8 cellular contexts compared by ENCODE assay signal in the genomic region with DNA sequence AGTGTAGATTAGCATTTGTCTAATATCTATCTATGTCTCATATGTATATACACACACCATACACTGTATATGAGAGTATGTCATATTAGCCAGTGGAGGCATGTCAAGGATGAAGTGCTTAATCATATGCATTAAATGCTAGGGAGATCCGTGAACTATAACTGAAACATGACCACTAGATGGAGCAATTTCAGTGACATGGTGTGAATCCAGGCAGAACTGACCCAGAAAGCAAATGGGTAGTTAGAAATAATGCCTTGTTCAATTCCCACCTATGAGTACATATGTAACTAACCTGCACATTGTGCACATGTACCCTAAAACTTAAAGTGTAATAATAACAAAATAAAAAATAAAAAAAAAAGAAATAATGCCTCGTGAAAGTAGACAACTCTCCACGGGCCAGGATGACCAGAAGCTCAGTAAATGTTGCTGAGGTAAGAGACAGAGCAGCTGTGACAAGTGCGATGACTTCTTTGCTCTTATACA.
DNase-seq lines count a peak whose midpoint lies in the region; ATAC-seq, FAIRE-seq and TF ChIP-seq lines count a peak whose summit lies in the region.
"Not testable (repeated sequence)": the region's sequence is repeated elsewhere in the genome, so short reads cannot be mapped to it uniquely, and the experiment has no call there.

No MANE protein-coding gene starts in this region.

- H3K27me3 Mint-ChIP-seq in natural killer cell (ENCODE audit: low read depth in 2 of 2), result not testable (repeated sequence)

- not testable (repeated sequence) for TF ChIP-seq POLR2A in H54 (IDR thresholded peaks at IDR 0.05; ENCODE audit: low read depth, low read length); Peyer's patch (IDR thresholded peaks at IDR 0.05)

- peak; percentile 99 for FAIRE-seq in H54 (lab: Jason Lieb, UNC)

- not testable (repeated sequence) for H3K27me3 ChIP-seq in KMS-11 (ENCODE audit: insufficient read depth, low read depth); Peyer's patch

- H3K9ac ChIP-seq in KMS-11, result not testable (repeated sequence)

- not testable (repeated sequence) for H3K9me3 Mint-ChIP-seq in natural killer cell

- not testable (repeated sequence) for H3K36me3 Mint-ChIP-seq in natural killer cell

- not testable (repeated sequence) for H3K36me3 ChIP-seq in KMS-11 (ENCODE audit: insufficient read depth); Peyer's patch

- in situ Hi-C loops in ACHN (cut with HindIII; ENCODE audit: low pct_ligation_motif_present, low pct_unique_long_range_greater_than_20kb, low sequenced_read_pairs), result not testable (repeated sequence)

- intact Hi-C loops in natural killer cell (cut with micrococcal nuclease), result loop anchor here (1.0 kb wide), 1 partner anchor 276 kb away; no protein-coding TSS in a partner anchor

- H3K9me3 ChIP-seq in Peyer's patch, result not testable (repeated sequence)

- H3K27ac ChIP-seq in KMS-11, Peyer's patch: not testable (repeated sequence)

- not testable (repeated sequence) for H3K4me2 ChIP-seq in KMS-11

- not testable (repeated sequence) for H3K4me1 ChIP-seq in KMS-11 (ENCODE audit: low read depth, poor library complexity, severe bottlenecking); Peyer's patch

- DNase-seq in ACHN, result peak; percentile 2
- DNase-seq in H54 (ENCODE audit: insufficient read length, low spot score); Peyer's patch; natural killer cell: not testable (repeated sequence)
- peak; percentile 7 for DNase-seq in astrocyte of the hippocampus (ENCODE audit: low read depth, low spot score)
- peak; percentile 7 for DNase-seq in germinal center (ENCODE audit: low spot score)

- ATAC-seq in natural killer cell, result peak; percentile 54 to 82 (median 57)

- not testable (repeated sequence) for H2AFZ ChIP-seq in KMS-11 (ENCODE audit: low read depth)

- H3K4me3 ChIP-seq in KMS-11 (IDR thresholded peaks at IDR 0.05; ENCODE audit: insufficient read depth, low read depth, low read length); Peyer's patch: not testable (repeated sequence)

- not testable (repeated sequence) for H3K4me3 Mint-ChIP-seq in natural killer cell

- TF ChIP-seq CTCF in GM12873 (IDR thresholded peaks at IDR 0.05; ENCODE audit: insufficient read depth, low read depth, low read length, missing control alignments) (peak; percentile 45), KMS-11 (conservative IDR thresholded peaks at IDR 0.05; ENCODE audit: low read depth, low read length) (peak; percentile 60; the same call in 1 of the 2 replicates), Peyer's patch (IDR thresholded peaks at IDR 0.05) (peak in 5 of 6 experiments; percentile 16 to 68 (median 52)), natural killer cell (IDR thresholded peaks at IDR 0.05) (peak; percentile 47)

- not testable (repeated sequence) for H3K79me2 ChIP-seq in KMS-11 (ENCODE audit: insufficient read depth, low read depth)

- not testable (repeated sequence) for H4K20me1 ChIP-seq in KMS-11 (ENCODE audit: insufficient read depth)

- H3K27ac Mint-ChIP-seq in natural killer cell, result not testable (repeated sequence)

- not testable (repeated sequence) for H3K4me1 Mint-ChIP-seq in natural killer cell
